ENCODE assay signal across 9 cellular contexts in the genomic region with DNA sequence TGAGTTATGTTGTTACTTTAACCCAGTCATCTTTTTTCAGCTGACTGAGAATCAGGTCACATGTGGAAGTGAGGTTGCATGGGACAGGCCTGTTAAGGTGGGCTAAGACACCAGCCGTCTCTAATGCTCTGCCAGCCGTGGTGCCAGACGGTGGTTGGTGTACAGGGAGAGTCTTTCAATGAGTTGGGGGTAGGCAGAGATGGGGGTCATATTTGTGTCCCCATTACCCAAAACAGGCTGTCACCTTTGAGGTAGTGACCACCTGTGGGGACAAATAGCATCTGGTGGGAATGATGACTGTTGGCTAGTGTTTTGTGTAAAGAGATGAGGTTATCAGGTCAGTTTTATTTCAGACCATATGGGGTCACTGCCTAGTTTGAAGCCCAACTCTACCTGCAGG. TPM values are rescaled to one million over a fixed set of nuclear protein-coding genes. Genes with fewer than 3 reads are reported as not detected.
DNase-seq lines count a peak whose midpoint lies in the region; ATAC-seq and TF ChIP-seq lines count a peak whose summit lies in the region.
"Had no signal": no experiment of that assay in that cellular context is flagged by ENCODE, and none has a peak within 500 bp of the region (broad histone marks: within the 10 kb centered on the region; RNA-seq: fewer than 3 reads in every experiment).

No MANE protein-coding gene starts in this region.

- no peaks in the 10 kb centered on the region for H3K27me3 ChIP-seq in CD4-positive, CD25-positive, alpha-beta regulatory T cell (ENCODE audit: control insufficient read depth, insufficient read depth, low read length)
- H3K27me3 ChIP-seq in KMS-11 (ENCODE audit: insufficient read depth, low read depth) = peaks cover 29% of the 10 kb centered on the region

- no peak for ATAC-seq in CD4-positive, CD25-positive, alpha-beta regulatory T cell (ENCODE audit: low read depth in 2 of 2)
- no peak for ATAC-seq in natural killer cell
- ATAC-seq in HG02571 (IDR thresholded peaks at IDR 0.05; ENCODE audit: unreplicated experiment) = no peak
- ATAC-seq in HG03354 (IDR thresholded peaks at IDR 0.05; ENCODE audit: poor library complexity, severe bottlenecking, unreplicated experiment) = no peak

- no peak overlapping the region for H2AFZ ChIP-seq in KMS-11 (ENCODE audit: low read depth)

- no peak for TF ChIP-seq POLR2A in lower leg skin (IDR thresholded peaks at IDR 0.05)

- H3K4me3 Mint-ChIP-seq in CD4-positive, CD25-positive, alpha-beta regulatory T cell = peak overlapping the region; percentile 79 to 98 (median 83)
- H3K4me3 Mint-ChIP-seq in brain = peak overlapping the region; percentile 71 to 100 (median 99)
- H3K4me3 Mint-ChIP-seq in natural killer cell = peak overlapping the region; percentile 64

- peaks cover 26% of the 10 kb centered on the region for H3K36me3 Mint-ChIP-seq in CD4-positive, CD25-positive, alpha-beta regulatory T cell
- peaks cover 48% of the 10 kb centered on the region for H3K36me3 Mint-ChIP-seq in brain
- no peaks in the 10 kb centered on the region for H3K36me3 Mint-ChIP-seq in natural killer cell

- no peaks in the 10 kb centered on the region for H3K9me3 Mint-ChIP-seq in CD4-positive, CD25-positive, alpha-beta regulatory T cell
- H3K9me3 Mint-ChIP-seq in brain = peaks cover 0 to 3% (median 0%) of the 10 kb centered on the region in 5 experiments
- H3K9me3 Mint-ChIP-seq in natural killer cell = no peaks in the 10 kb centered on the region

- intact Hi-C loops in natural killer cell (cut with micrococcal nuclease) = no loop called here
- intact Hi-C loops in lower leg skin (cut with DNase I; ENCODE audit: low total_unique reads) = no loop called here
- intact Hi-C loops in posterior vena cava (cut with DNase I) = no loop called here

- H3K27ac ChIP-seq in CD4-positive, CD25-positive, alpha-beta regulatory T cell (ENCODE audit: insufficient read depth, low read length, poor library complexity, severe bottlenecking) = no peak overlapping the region
- H3K27ac ChIP-seq in KMS-11 = peak overlapping the region; percentile 20; the same call in 1 of the 2 replicates

- peaks cover 51% of the 10 kb centered on the region for H3K79me2 ChIP-seq in KMS-11 (ENCODE audit: insufficient read depth, low read depth)

- H3K9ac ChIP-seq in KMS-11 = no peak overlapping the region

- 82 to 87% methylated on average over 3 of the region's 3 CpGs for WGBS in lower leg skin, 2 donors

- no peak for TF ChIP-seq CTCF in KMS-11 (conservative IDR thresholded peaks at IDR 0.05; ENCODE audit: low read depth, low read length)
- TF ChIP-seq CTCF in brain (conservative IDR thresholded peaks at IDR 0.05) = no peak
- no peak for TF ChIP-seq CTCF in natural killer cell (IDR thresholded peaks at IDR 0.05)
- TF ChIP-seq CTCF in lower leg skin (IDR thresholded peaks at IDR 0.05) = no peak

- peak overlapping the region; percentile 20 to 97 (median 81) for H3K27ac Mint-ChIP-seq in CD4-positive, CD25-positive, alpha-beta regulatory T cell
- H3K27ac Mint-ChIP-seq in brain = peak overlapping the region in 4 of 5 experiments; percentile 45 to 100 (median 68)
- peak overlapping the region; percentile 90 to 95 for H3K27ac Mint-ChIP-seq in natural killer cell

- H3K27me3 Mint-ChIP-seq in CD4-positive, CD25-positive, alpha-beta regulatory T cell = peaks cover 22% of the 10 kb centered on the region
- H3K27me3 Mint-ChIP-seq in brain (peaks cover 9% of the 10 kb centered on the region), natural killer cell (ENCODE audit: low read depth in 2 of 2) (peaks cover 6 to 10% of the 10 kb centered on the region in 2 donors)

- no peaks in the 10 kb centered on the region for H3K9me3 ChIP-seq in CD4-positive, CD25-positive, alpha-beta regulatory T cell (ENCODE audit: control insufficient read depth in 2 of 2, low read length in 2 of 2)

- peaks cover 51% of the 10 kb centered on the region for H3K36me3 ChIP-seq in CD4-positive, CD25-positive, alpha-beta regulatory T cell (ENCODE audit: control insufficient read depth, insufficient read depth, low read length)
- peaks cover 41% of the 10 kb centered on the region; the same call in 1 of the 2 replicates for H3K36me3 ChIP-seq in KMS-11 (ENCODE audit: insufficient read depth)

- H4K20me1 ChIP-seq in KMS-11 (ENCODE audit: insufficient read depth) = peaks cover 23% of the 10 kb centered on the region

- H3K4me1 Mint-ChIP-seq in CD4-positive, CD25-positive, alpha-beta regulatory T cell = peaks cover 2 to 53% (median 32%) of the 10 kb centered on the region in 4 donors
- H3K4me1 Mint-ChIP-seq in brain (peaks cover 86% of the 10 kb centered on the region), natural killer cell (peaks cover 30 to 36% of the 10 kb centered on the region in 2 donors)

- DNase-seq in CD4-positive, CD25-positive, alpha-beta regulatory T cell = no peak
- DNase-seq in natural killer cell = no peak
- DNase-seq in lower leg skin (ENCODE audit: low spot score in 2 of 2) = no peak
- DNase-seq in posterior vena cava (ENCODE audit: low spot score) = no peak
- DNase-seq: occipital lobe had no signal

- peaks cover 38% of the 10 kb centered on the region for H3K4me1 ChIP-seq in CD4-positive, CD25-positive, alpha-beta regulatory T cell (ENCODE audit: control insufficient read depth, insufficient read depth, low read length, poor library complexity, severe bottlenecking)
- H3K4me1 ChIP-seq in KMS-11 (ENCODE audit: low read depth, poor library complexity, severe bottlenecking) = peaks cover 41% of the 10 kb centered on the region

- peak overlapping the region; percentile 86 for H3K4me2 ChIP-seq in KMS-11

- peak overlapping the region; percentile 91 for H3K4me3 ChIP-seq in CD4-positive, CD25-positive, alpha-beta regulatory T cell (ENCODE audit: low read depth, low read length)
- no peak overlapping the region for H3K4me3 ChIP-seq in KMS-11 (IDR thresholded peaks at IDR 0.05; ENCODE audit: insufficient read depth, low read depth, low read length)
- no peak overlapping the region for H3K4me3 ChIP-seq in lower leg skin (ENCODE audit: low read depth, poor library complexity, severe bottlenecking)

RNA-seq across cellular contexts. Expression of gene RPL38, which starts 1.8 kb away (rescaled TPM):
- total RNA-seq in CD4-positive, CD25-positive, alpha-beta regulatory T cell = 1,316 TPM
- 1,000 to 10,000 TPM; 1,826 to 2,253 (median 2,137) TPM for polyA plus RNA-seq in CD4-positive, CD25-positive, alpha-beta regulatory T cell
- polyA plus RNA-seq in brain (ENCODE audit: insufficient read depth, low read depth, low replicate concordance) = 4,253 TPM
- 100 to 1,000 TPM; 560 to 802 (median 759) TPM for total RNA-seq in natural killer cell
- 1,000 to 10,000 TPM in 2 of 4 donors, 100 to 1,000 TPM in 2; 618 to 1,333 (median 950) TPM for total RNA-seq in lower leg skin
- 100 to 1,000 TPM; 560 to 702 TPM for total RNA-seq in posterior vena cava

RNA-seq across cellular contexts. Expression of gene TTYH2, which starts 8.1 kb away (rescaled TPM):
- 23.3 TPM for total RNA-seq in CD4-positive, CD25-positive, alpha-beta regulatory T cell
- polyA plus RNA-seq in CD4-positive, CD25-positive, alpha-beta regulatory T cell = 10 to 100 TPM in 2 of 4 donors, 1 to 10 TPM in 2; 6.7 to 13.8 (median 9.9) TPM
- polyA plus RNA-seq in brain (ENCODE audit: insufficient read depth, low read depth, low replicate concordance) = 91.1 TPM
- total RNA-seq in natural killer cell (1 to 10 TPM; 4.3 to 7.9 (median 4.8) TPM), lower leg skin (10 to 100 TPM in 2 of 4 donors, 1 to 10 TPM in 2; 4.3 to 12.7 (median 8.6) TPM), posterior vena cava (1 to 10 TPM; 3.2 to 5.5 TPM)
